ENCODE assay signal across 10 cellular contexts in genomic region chr17:45136846-45137560, GRCh38. TPM values are rescaled to one million over a fixed set of nuclear protein-coding genes. Genes with fewer than 3 reads are reported as not detected.
A peak's percentile ranks its signal among the peaks of the same experiment; 100 is the strongest.
DNase-seq lines count a peak whose midpoint lies in the region; ATAC-seq, FAIRE-seq and TF ChIP-seq lines count a peak whose summit lies in the region.
"Had no signal": no experiment of that assay in that cellular context is flagged by ENCODE, and none has a peak within 500 bp of the region (broad histone marks: within the 10 kb centered on the region; RNA-seq: fewer than 3 reads in every experiment).

No MANE protein-coding gene starts in this region.

- peaks cover 1% of the 10 kb centered on the region; the same call in 1 of the 2 replicates for H3K36me3 ChIP-seq in Caco-2 (ENCODE audit: control insufficient read depth, insufficient read depth, low read length)
- peaks cover 0 to 3% of the 10 kb centered on the region in 2 donors for H3K36me3 ChIP-seq in mucosa of rectum (ENCODE audit: control insufficient read depth in 2 of 2, insufficient read depth in 2 of 2, low read length in 2 of 2)
- peaks cover 0 to 30% (median 0%) of the 10 kb centered on the region in 3 donors for H3K36me3 ChIP-seq in tibial nerve
- H3K36me3 ChIP-seq: neutrophil had no signal

- H3K27ac ChIP-seq in A549 (peak overlapping the region in 1 of 2 experiments; percentile 93; a peak in 3 of 6 replicates), mucosa of rectum (ENCODE audit: low read depth in 2 of 2, low read length in 2 of 2) (no peak overlapping the region), tibial nerve (peak overlapping the region in 1 of 4 donors; percentile 88)
- H3K27ac ChIP-seq: neutrophil had no signal

- H3K27ac Mint-ChIP-seq in Caco-2 (ENCODE audit: unreplicated experiment): no peak overlapping the region
- H3K27ac Mint-ChIP-seq in activated naive CD4-positive, alpha-beta T cell treated with anti-CD3 and anti-CD28 coated beads, Interleukin-2, amount 50 U/mL, for 72 hours: peak overlapping the region; percentile 84 to 85

- CTCF ChIA-PET in A549 (lab: Yijun Ruan, JAX): interaction anchor here (1.0 to 20.1 kb wide), 12 partner anchors 8 to 248 kb away, joined by 3 to 742 read pairs (median 52); partner anchors contain the start of genes HEXIM1 and HEXIM2
- CTCF ChIA-PET in Caco-2 (lab: Charles Lee): interaction anchor here (1.5 to 3.2 kb wide), 7 partner anchors 12 to 99 kb away, joined by 5 to 230 read pairs (median 41); partner anchors contain the start of genes HEXIM1 and HEXIM2

- H3K4me3 ChIP-seq in A549 (no peak overlapping the region), Caco-2 (ENCODE audit: low read depth, low read length) (no peak overlapping the region), mucosa of rectum (ENCODE audit: low read length in 2 of 2) (peak overlapping the region; percentile 26 to 87), tibial nerve (no peak overlapping the region)

- no peaks in the 10 kb centered on the region for H3K27me3 ChIP-seq in Caco-2 (replicated peaks; ENCODE audit: control insufficient read depth, insufficient read depth, low read length)
- no peaks in the 10 kb centered on the region for H3K27me3 ChIP-seq in mucosa of rectum (ENCODE audit: control insufficient read depth in 2 of 2, insufficient read depth in 2 of 2, low read length in 2 of 2)
- H3K27me3 ChIP-seq in tibial nerve: no peaks in the 10 kb centered on the region
- H3K27me3 ChIP-seq: neutrophil had no signal

- peaks cover 25% of the 10 kb centered on the region for H3K36me3 Mint-ChIP-seq in Caco-2 (ENCODE audit: insufficient read depth, unreplicated experiment)
- no peaks in the 10 kb centered on the region for H3K36me3 Mint-ChIP-seq in activated naive CD4-positive, alpha-beta T cell treated with anti-CD3 and anti-CD28 coated beads, Interleukin-2, amount 50 U/mL, for 72 hours

- TF ChIP-seq RAD21 in A549 (conservative IDR thresholded peaks at IDR 0.05 in 1 of 2, IDR thresholded peaks at IDR 0.05 in 1 of 2): no peak

- no TSS peak for BruUV-seq in Caco-2 (replicated peaks; lab: Mats Ljungman, UMichigan)

- POLR2A ChIA-PET in A549 (lab: Yijun Ruan, JAX): interaction anchor here (3.6 kb wide), 1 partner anchor 12 kb away, joined by 117 read pairs; the partner anchor contains the start of gene HEXIM1
- POLR2A ChIA-PET in Caco-2 (lab: Charles Lee): interaction anchor here (0.7 to 2.9 kb wide), 3 partner anchors 9 to 24 kb away, joined by 3 to 52 read pairs (median 22); partner anchors contain the start of genes HEXIM1 and HEXIM2

- no peak for ATAC-seq in A549
- ATAC-seq in activated naive CD4-positive, alpha-beta T cell treated with anti-CD3 and anti-CD28 coated beads, Interleukin-2, amount 50 U/mL, for 72 hours: no peak
- no peak for ATAC-seq in HG03460 (IDR thresholded peaks at IDR 0.05; ENCODE audit: unreplicated experiment)

- WGBS in A549 (ENCODE audit: missing lambda C conversion rate): 80% methylated on average over 10 of the region's 12 CpGs
- 81 to 90% methylated on average over 8 to 11 of the region's 12 CpGs for WGBS in tibial nerve, 2 donors

- H3K9me3 Mint-ChIP-seq in Caco-2 (ENCODE audit: unreplicated experiment): no peaks in the 10 kb centered on the region
- H3K9me3 Mint-ChIP-seq in activated naive CD4-positive, alpha-beta T cell treated with anti-CD3 and anti-CD28 coated beads, Interleukin-2, amount 50 U/mL, for 72 hours: no peaks in the 10 kb centered on the region

- TF ChIP-seq CTCF in A549 (IDR thresholded peaks at IDR 0.05) (no peak), Caco-2 (IDR thresholded peaks at IDR 0.05; ENCODE audit: insufficient read depth in 1 of 2, low read depth in 1 of 2, low read length in 1 of 2, severe bottlenecking in 1 of 2, unreplicated experiment in 1 of 2) (no peak), tibial nerve (IDR thresholded peaks at IDR 0.05) (no peak)

- DNase-seq in A549 (ENCODE audit: low read depth in 1 of 2, low spot score in 1 of 2) (no peak), Caco-2 (no peak), tibial nerve (ENCODE audit: low spot score in 2 of 2) (no peak), H4 (ENCODE audit: low spot score) (no peak), activated gamma-delta T cell treated with Interleukin-2 at 50 U/mL for 16 hours (no peak)
- no peak for DNase-seq in activated naive CD4-positive, alpha-beta T cell treated with anti-CD3 and anti-CD28 coated beads, Interleukin-2, amount 50 U/mL, for 72 hours (ENCODE audit: low spot score in 2 of 2)
- DNase-seq: OCI-M1 had no signal

- no peaks in the 10 kb centered on the region for H3K4me1 Mint-ChIP-seq in Caco-2 (ENCODE audit: low read depth, unreplicated experiment)

- H3K9ac ChIP-seq in mucosa of rectum (ENCODE audit: low read depth in 1 of 2, low read length in 2 of 2): no peak overlapping the region

- FAIRE-seq in A549 (lab: Jason Lieb, UNC): no peak

- no peaks in the 10 kb centered on the region for H3K27me3 Mint-ChIP-seq in Caco-2 (ENCODE audit: insufficient read depth, unreplicated experiment)

- peak overlapping the region; percentile 35 for H3K4me3 Mint-ChIP-seq in Caco-2 (ENCODE audit: unreplicated experiment)

- H3K4me2 ChIP-seq in A549: peak overlapping the region; percentile 92

- TF ChIP-seq EP300 in A549 (IDR thresholded peaks at IDR 0.05) (no peak), tibial nerve (IDR thresholded peaks at IDR 0.05) (no peak)

- H3K4me1 ChIP-seq in A549 (peaks cover 21% of the 10 kb centered on the region), Caco-2 (peaks cover 6% of the 10 kb centered on the region; the same call in 1 of the 2 replicates), mucosa of rectum (ENCODE audit: control insufficient read depth in 2 of 2, insufficient read depth in 2 of 2, low read length in 2 of 2) (peaks cover 18 to 23% of the 10 kb centered on the region in 2 donors), tibial nerve (peaks cover 0 to 23% (median 9%) of the 10 kb centered on the region in 4 donors)

- TF ChIP-seq POLR2A in A549 (IDR thresholded peaks at IDR 0.05; ENCODE audit: low read length) (no peak), tibial nerve (IDR thresholded peaks at IDR 0.05) (no peak)

- H3K9me3 ChIP-seq in A549: no peaks in the 10 kb centered on the region
- H3K9me3 ChIP-seq in Caco-2: no peaks in the 10 kb centered on the region
- no peaks in the 10 kb centered on the region for H3K9me3 ChIP-seq in mucosa of rectum (ENCODE audit: control insufficient read depth in 2 of 2, low read length in 2 of 2)
- H3K9me3 ChIP-seq in tibial nerve: no peaks in the 10 kb centered on the region
- H3K9me3 ChIP-seq: neutrophil had no signal

- intact Hi-C loops in Caco-2 (cut with micrococcal nuclease; ENCODE audit: unreplicated experiment): loop anchor here (10.0 kb wide), 1 partner anchor 362 kb away; no protein-coding TSS in a partner anchor

TF ChIP-seq in A549, 52 proteins besides CTCF, POLR2A, EP300 and RAD21 (continues in another document):
- TF ChIP-seq CHD4 (IDR thresholded peaks at IDR 0.05; ENCODE audit: borderline replicate concordance): no peak
- TF ChIP-seq SREBF2 (IDR thresholded peaks at IDR 0.05): no peak
- no peak for TF ChIP-seq ZFP36 (IDR thresholded peaks at IDR 0.05; ENCODE audit: borderline replicate concordance, partially characterized antibody)
- no peak for TF ChIP-seq TP53 (CRISPR knock-in tag; IDR thresholded peaks at IDR 0.05)
- no peak for TF ChIP-seq MYC (IDR thresholded peaks at IDR 0.05; ENCODE audit: borderline replicate concordance, low read length)

RNA-seq across cellular contexts. Expression of gene ACBD4, which starts 1.5 kb away (rescaled TPM):
- 11.2 and 11.4 TPM in 2 replicates for polyA plus RNA-seq in A549 (2011; rRNA removed)
- polyA plus RNA-seq in A549 (2012; cell fraction: cytosol; rRNA removed): 9.6 and 13.5 TPM in 2 replicates
- polyA plus RNA-seq in A549 (2012; cell fraction: nucleus; rRNA removed): 34.8 and 36.5 TPM in 2 replicates
- 13.0 to 14.8 TPM (median 13.7 TPM) in 3 replicates for polyA plus RNA-seq in A549 (2017; fragmentation: RNase III; extraction: RNeasy Plus Mini Kit Qiagen cat#74134 plus additional on column Dnase treatment)
- 10.6 and 12.4 TPM in 2 replicates for polyA minus RNA-seq in A549 (2011; rRNA and poly(A)+ RNA removed)
- 21.2 and 21.6 TPM in 2 replicates for total RNA-seq in Caco-2 (2022)
- 10 to 100 TPM; 12.9 to 18.9 TPM for total RNA-seq in activated naive CD4-positive, alpha-beta T cell treated with anti-CD3 and anti-CD28 coated beads, Interleukin-2, amount 50 U/mL, for 72 hours
- 10 to 100 TPM; 25.9 to 41.9 (median 28.2) TPM for total RNA-seq in tibial nerve
- 2.1 and 2.6 TPM in 2 replicates for total RNA-seq in H4 (2014; rRNA removed; shearing (Covaris generic))

RNA-seq across cellular contexts. Expression of gene PLCD3, which starts 4.7 kb away (rescaled TPM):
- polyA plus RNA-seq in A549 (2011; rRNA removed) (55.5 and 56.6 TPM in 2 replicates), A549 (2017; fragmentation: RNase III; extraction: RNeasy Plus Mini Kit Qiagen cat#74134 plus additional on column Dnase treatment) (104 to 107 TPM (median 105 TPM) in 3 replicates)
- 98.3 and 162 TPM in 2 replicates for polyA plus RNA-seq in A549 (2012; cell fraction: cytosol; rRNA removed)
- polyA plus RNA-seq in A549 (2012; cell fraction: nucleus; rRNA removed): 215 and 231 TPM in 2 replicates
- polyA minus RNA-seq in A549 (2011; rRNA and poly(A)+ RNA removed): 138 and 167 TPM in 2 replicates
- total RNA-seq in Caco-2 (2022) (74.3 and 88.5 TPM in 2 replicates), tibial nerve (100 to 1,000 TPM in 1 of 4 donors, 10 to 100 TPM in 3; 45.7 to 103 (median 69.3) TPM)
- total RNA-seq in activated naive CD4-positive, alpha-beta T cell treated with anti-CD3 and anti-CD28 coated beads, Interleukin-2, amount 50 U/mL, for 72 hours: 1 to 10 TPM; 3.9 to 7.7 TPM
- 21.0 and 157 TPM in 2 replicates for total RNA-seq in H4 (2014; rRNA removed; shearing (Covaris generic))

RNA-seq across cellular contexts. Expression of gene HEXIM1, which starts 11.3 kb away (rescaled TPM):
- polyA plus RNA-seq in A549 (2011; rRNA removed): 39.3 and 54.0 TPM in 2 replicates
- polyA plus RNA-seq in A549 (2012; cell fraction: cytosol; rRNA removed): 64.8 and 66.9 TPM in 2 replicates
- 44.8 and 55.9 TPM in 2 replicates for polyA plus RNA-seq in A549 (2012; cell fraction: nucleus; rRNA removed)
- polyA plus RNA-seq in A549 (2017; fragmentation: RNase III; extraction: RNeasy Plus Mini Kit Qiagen cat#74134 plus additional on column Dnase treatment): 118 to 143 TPM (median 131 TPM) in 3 replicates
- 17.3 and 25.6 TPM in 2 replicates for polyA minus RNA-seq in A549 (2011; rRNA and poly(A)+ RNA removed)
- total RNA-seq in Caco-2 (2022): 71.0 and 78.0 TPM in 2 replicates
- total RNA-seq in activated naive CD4-positive, alpha-beta T cell treated with anti-CD3 and anti-CD28 coated beads, Interleukin-2, amount 50 U/mL, for 72 hours: 10 to 100 TPM; 50.9 to 93.3 TPM
- 10 to 100 TPM; 22.2 to 35.2 (median 29.7) TPM for total RNA-seq in tibial nerve
- total RNA-seq in H4 (2014; rRNA removed; shearing (Covaris generic)): 4.9 and 6.5 TPM in 2 replicates

RNA-seq across cellular contexts. Expression of gene HEXIM2, which starts 24.7 kb away (rescaled TPM):
- 14.5 and 15.5 TPM in 2 replicates for polyA plus RNA-seq in A549 (2011; rRNA removed)
- 15.9 and 18.5 TPM in 2 replicates for polyA plus RNA-seq in A549 (2012; cell fraction: cytosol; rRNA removed)
- polyA plus RNA-seq in A549 (2012; cell fraction: nucleus; rRNA removed): 17.5 and 17.7 TPM in 2 replicates
- 16.1 to 23.1 TPM (median 21.2 TPM) in 3 replicates for polyA plus RNA-seq in A549 (2017; fragmentation: RNase III; extraction: RNeasy Plus Mini Kit Qiagen cat#74134 plus additional on column Dnase treatment)
- 10.0 and 13.8 TPM in 2 replicates for polyA minus RNA-seq in A549 (2011; rRNA and poly(A)+ RNA removed)
- total RNA-seq in Caco-2 (2022): 12.7 and 13.6 TPM in 2 replicates
- total RNA-seq in activated naive CD4-positive, alpha-beta T cell treated with anti-CD3 and anti-CD28 coated beads, Interleukin-2, amount 50 U/mL, for 72 hours: 1 to 10 TPM; 6.0 to 6.3 TPM
- total RNA-seq in tibial nerve: 10 to 100 TPM in 2 of 4 donors, 1 to 10 TPM in 2; 6.6 to 17.5 (median 11.7) TPM
- total RNA-seq in H4 (2014; rRNA removed; shearing (Covaris generic)): 5.8 and 10.7 TPM in 2 replicates

Comparison
In these comparisons a context has a peak if more than half of its experiments do, and no peak if none do; other contexts are left out.
1. H3K4me3 ChIP-seq: peak in mucosa of rectum (2 of 2); none in A549 (single experiment), Caco-2 (single experiment) and tibial nerve (0 of 4).